17 cellular contexts compared by ENCODE assay signal in genomic region chr2:86744152-86744551, GRCh38. TPM values are rescaled to one million over a fixed set of nuclear protein-coding genes. Genes with fewer than 3 reads are reported as not detected.
A peak's percentile ranks its signal among the peaks of the same experiment; 100 is the strongest.
DNase-seq lines count a peak whose midpoint lies in the region; ATAC-seq lines count a peak whose summit lies in the region.
"Had no signal": no experiment of that assay in that cellular context is flagged by ENCODE, and none has a peak within 500 bp of the region (broad histone marks: within the 10 kb centered on the region; RNA-seq: fewer than 3 reads in every experiment).

No MANE protein-coding gene starts in this region.

- H3K4me1 Mint-ChIP-seq in activated naive CD8-positive, alpha-beta T cell (ENCODE audit: low read depth) = peaks cover 55% of the 10 kb centered on the region
- H3K4me1 Mint-ChIP-seq in activated naive CD8-positive, alpha-beta T cell treated with anti-CD3 and anti-CD28 coated beads for 36 hours = peaks cover 32% of the 10 kb centered on the region

- no peak overlapping the region for H3K4me3 ChIP-seq in esophagus (ENCODE audit: low read depth in 1 of 2, low read length in 2 of 2)
- H3K4me3 ChIP-seq: BLaER1 had no signal

- H3K27ac Mint-ChIP-seq in activated naive CD8-positive, alpha-beta T cell = peak overlapping the region; percentile 17
- no peak overlapping the region for H3K27ac Mint-ChIP-seq in activated naive CD8-positive, alpha-beta T cell treated with anti-CD3 and anti-CD28 coated beads for 36 hours

- peaks cover 5% of the 10 kb centered on the region for H3K36me3 Mint-ChIP-seq in activated naive CD8-positive, alpha-beta T cell
- H3K36me3 Mint-ChIP-seq in activated naive CD8-positive, alpha-beta T cell treated with anti-CD3 and anti-CD28 coated beads for 36 hours = peaks cover 19% of the 10 kb centered on the region

- H3K27me3 ChIP-seq in esophagus (ENCODE audit: control insufficient read depth in 1 of 2, insufficient read depth in 2 of 2, low read length in 2 of 2) = no peaks in the 10 kb centered on the region
- H3K27me3 ChIP-seq: BLaER1 had no signal

- no peaks in the 10 kb centered on the region for H3K27me3 Mint-ChIP-seq in activated naive CD8-positive, alpha-beta T cell
- no peaks in the 10 kb centered on the region for H3K27me3 Mint-ChIP-seq in activated naive CD8-positive, alpha-beta T cell treated with anti-CD3 and anti-CD28 coated beads for 36 hours
- H3K27me3 Mint-ChIP-seq: CD8-positive, alpha-beta memory T cell had no signal

- no peaks in the 10 kb centered on the region for H3K9me3 ChIP-seq in esophagus (ENCODE audit: control insufficient read depth in 2 of 2, insufficient read depth in 1 of 2, low read depth in 1 of 2, low read length in 1 of 2)
- H3K9me3 ChIP-seq: Caco-2 had no signal

- no peak for DNase-seq in activated naive CD8-positive, alpha-beta T cell treated with anti-CD3 and anti-CD28 coated beads for 36 hours
- DNase-seq in left colon (no peak), GM19240 (ENCODE audit: insufficient read length, low spot score) (no peak), occipital lobe (lab: John Stamatoyannopoulos, UW) (no peak)
- DNase-seq: AML-193; Caco-2; CD8-positive, alpha-beta memory T cell; DND-41; GDM1; HCEC 1CT; IMR-90 had no signal

- H3K36me3 ChIP-seq in esophagus (ENCODE audit: control insufficient read depth in 2 of 2, insufficient read depth in 2 of 2, low read length in 1 of 2) = no peaks in the 10 kb centered on the region

- H3K27ac ChIP-seq in esophagus (ENCODE audit: low read depth in 2 of 2, low read length in 1 of 2) = peak overlapping the region; percentile 23 to 24
- H3K27ac ChIP-seq: 22Rv1, BLaER1 had no signal

- H3K4me3 Mint-ChIP-seq in activated naive CD8-positive, alpha-beta T cell = no peak overlapping the region
- H3K4me3 Mint-ChIP-seq in activated naive CD8-positive, alpha-beta T cell treated with anti-CD3 and anti-CD28 coated beads for 36 hours = no peak overlapping the region

- WGBS in esophagus, 2 donors = 70 to 83% methylated on average over 2 of the region's 2 CpGs

- peak; percentile 25 for ATAC-seq in left colon
- ATAC-seq in HG03175 (IDR thresholded peaks at IDR 0.05; ENCODE audit: unreplicated experiment) = no peak

- no peaks in the 10 kb centered on the region for H3K4me1 ChIP-seq in esophagus (ENCODE audit: control insufficient read depth in 2 of 2, insufficient read depth in 2 of 2, low read length in 1 of 2)
- H3K4me1 ChIP-seq: BLaER1 had no signal

- H3K9me3 Mint-ChIP-seq in activated naive CD8-positive, alpha-beta T cell (ENCODE audit: low read depth) = no peaks in the 10 kb centered on the region
- H3K9me3 Mint-ChIP-seq in activated naive CD8-positive, alpha-beta T cell treated with anti-CD3 and anti-CD28 coated beads for 36 hours = no peaks in the 10 kb centered on the region
- H3K9me3 Mint-ChIP-seq: CD8-positive, alpha-beta memory T cell had no signal

- intact Hi-C loops in left colon (cut with DNase I, micrococcal nuclease) = no loop called here

RNA-seq across cellular contexts. Expression of gene RMND5A, which starts 24.1 kb away (rescaled TPM):
- total RNA-seq in activated naive CD8-positive, alpha-beta T cell treated with anti-CD3 and anti-CD28 coated beads for 36 hours = 10 to 100 TPM; 63.4 to 65.9 TPM
- polyA plus RNA-seq in esophagus = 10 to 100 TPM; 19.2 to 38.5 TPM
- total RNA-seq in left colon (10 to 100 TPM; 64.0 to 77.8 TPM), occipital lobe (83.0 TPM)

RNA-seq across cellular contexts. Expression of gene CD8A, which starts 46.6 kb away (rescaled TPM):
- 100 to 1,000 TPM; 356 to 357 TPM for total RNA-seq in activated naive CD8-positive, alpha-beta T cell treated with anti-CD3 and anti-CD28 coated beads for 36 hours
- polyA plus RNA-seq in esophagus = 1 to 10 TPM; 3.5 to 4.2 TPM
- total RNA-seq in left colon (1 to 10 TPM; 1.6 to 3.2 TPM), occipital lobe (1.1 TPM)
- total RNA-seq: H4, IMR-90 had no signal
- polyA plus RNA-seq: IMR-90 had no signal

Comparison
In these comparisons a context has a peak if more than half of its experiments do, and no peak if none do; other contexts are left out.
1. RNA of gene CD8A, which starts 46.6 kb away (total RNA-seq): 356 to 357 TPM in activated naive CD8-positive, alpha-beta T cell treated with anti-CD3 and anti-CD28 coated beads for 36 hours; 1.6 to 3.2 TPM in left colon and 1.1 TPM in occipital lobe (single experiment); every median in the first group is over 10 times any median in the second.